In genomic region chr12:27456618-27457017, GRCh38 we compare ENCODE assay signal across 20 cellular contexts. TPM values are rescaled to one million over a fixed set of nuclear protein-coding genes. Genes with fewer than 3 reads are reported as not detected.
DNase-seq lines count a peak whose midpoint lies in the region; ATAC-seq and TF ChIP-seq lines count a peak whose summit lies in the region.
"Had no signal": no experiment of that assay in that cellular context is flagged by ENCODE, and none has a peak within 500 bp of the region (broad histone marks: within the 10 kb centered on the region; RNA-seq: fewer than 3 reads in every experiment).

No MANE protein-coding gene starts in this region.

- no peak for TF ChIP-seq CTCF in GM23338 (conservative IDR thresholded peaks at IDR 0.05; ENCODE audit: low read depth in 2 of 2)
- TF ChIP-seq CTCF in Peyer's patch (IDR thresholded peaks at IDR 0.05) = no peak

- DNase-seq in GM23338 (ENCODE audit: low spot score) = peak; percentile 9
- peak; percentile 52 for DNase-seq in NCI-H146 treated with DMSO at 0.1 percent for 48 hours (lab: John Stamatoyannopoulos, UW; ENCODE audit: unreplicated experiment)
- DNase-seq in kidney tubule cell (ENCODE audit: low spot score) = peak; percentile 23
- no peak for DNase-seq in neuronal stem cell (ENCODE audit: low spot score)
- no peak for DNase-seq in RPMI8226
- DNase-seq in glomerular visceral epithelial cell (ENCODE audit: extremely low spot score) = no peak
- no peak for DNase-seq in Peyer's patch
- DNase-seq: ACHN, GF-D8, NCI-H1417 treated with DMSO at 0.1 percent for 48 hours, NCI-H2029 treated with DMSO at 0.1 percent for 48 hours, NCI-H446 treated with DMSO at 0.1 percent for 48 hours, NCI-H82, PC-3, SJCRH30, SW 1271 had no signal

- no peaks in the 10 kb centered on the region for H3K9me2 ChIP-seq in GM23338 (ENCODE audit: insufficient read depth)

- H3K4me3 Mint-ChIP-seq in GM23338 = no peak overlapping the region

- H3K27ac Mint-ChIP-seq in GM23338 = no peak overlapping the region

- no peak overlapping the region for H3K27ac ChIP-seq in GM23338 (ENCODE audit: low read depth)
- H3K27ac ChIP-seq in neuronal stem cell (replicated peaks; ENCODE audit: low read length) = no peak overlapping the region
- no peak overlapping the region for H3K27ac ChIP-seq in Peyer's patch
- H3K27ac ChIP-seq: C4-2B, KMS-11, SJCRH30 had no signal

- no peak overlapping the region for H4K91ac ChIP-seq in neuronal stem cell (ENCODE audit: low read depth, low read length, poor library complexity)

- H3K4me2 ChIP-seq in GM23338 = no peak overlapping the region
- no peak overlapping the region for H3K4me2 ChIP-seq in neuronal stem cell (ENCODE audit: insufficient read depth, low read length, poor library complexity, severe bottlenecking)
- H3K4me2 ChIP-seq: KMS-11 had no signal

- H2AK5ac ChIP-seq in neuronal stem cell (ENCODE audit: low read depth, low read length) = no peak overlapping the region

- no peak overlapping the region for H2BK15ac ChIP-seq in neuronal stem cell (ENCODE audit: low read length)

- H3K9me3 ChIP-seq in neuronal stem cell (replicated peaks in 1 of 2; ENCODE audit: control insufficient read depth in 2 of 2, insufficient read depth in 1 of 2, low read depth in 1 of 2, low read length in 2 of 2) (peaks cover 0 to 2% of the 10 kb centered on the region in 2 donors), Peyer's patch (no peaks in the 10 kb centered on the region)
- H3K9me3 ChIP-seq: SJCRH30 had no signal

- H3K23ac ChIP-seq in neuronal stem cell (ENCODE audit: low read depth, low read length, poor library complexity) = no peak overlapping the region

- H3K4me1 Mint-ChIP-seq in GM23338 = no peaks in the 10 kb centered on the region

- no peak overlapping the region for H2BK120ac ChIP-seq in neuronal stem cell (ENCODE audit: low read depth, low read length)

- H3K14ac ChIP-seq in neuronal stem cell (ENCODE audit: low read length) = no peak overlapping the region

- H3K18ac ChIP-seq in neuronal stem cell (ENCODE audit: low read length) = no peak overlapping the region

- H2BK12ac ChIP-seq in neuronal stem cell (ENCODE audit: low read length) = no peak overlapping the region

- H4K8ac ChIP-seq in neuronal stem cell (ENCODE audit: low read depth, low read length) = no peak overlapping the region

- H3K79me1 ChIP-seq in neuronal stem cell (ENCODE audit: low read depth, low read length) = no peaks in the 10 kb centered on the region

- peak overlapping the region; percentile 15 for H3K9ac ChIP-seq in neuronal stem cell (ENCODE audit: low read depth, low read length, poor library complexity)
- H3K9ac ChIP-seq: KMS-11 had no signal

- no peak for TF ChIP-seq POLR2A in Peyer's patch (IDR thresholded peaks at IDR 0.05)

- H3K79me2 ChIP-seq in GM23338 (replicated peaks; ENCODE audit: insufficient read depth) = no peaks in the 10 kb centered on the region

- H2AFZ ChIP-seq in GM23338 (no peak overlapping the region), neuronal stem cell (ENCODE audit: low read length) (no peak overlapping the region)

- H3K27me3 ChIP-seq in GM23338 (ENCODE audit: insufficient read depth) (no peaks in the 10 kb centered on the region), neuronal stem cell (ENCODE audit: control insufficient read depth in 3 of 3, insufficient read depth in 3 of 3, low read depth in 1 of 3, low read length in 3 of 3) (no peaks in the 10 kb centered on the region), Peyer's patch (no peaks in the 10 kb centered on the region)

- ATAC-seq in GM23338 (peak; percentile 60), HG03108 (IDR thresholded peaks at IDR 0.05; ENCODE audit: unreplicated experiment) (no peak)
- ATAC-seq: PC-3 had no signal

- no peaks in the 10 kb centered on the region for H3F3A ChIP-seq in GM23338 (replicated peaks; ENCODE audit: low read depth)

- H3K4me3 ChIP-seq in GM23338 (no peak overlapping the region), neuronal stem cell (ENCODE audit: low read length in 2 of 2) (no peak overlapping the region), Peyer's patch (no peak overlapping the region)
- H3K4me3 ChIP-seq: SJCRH30 had no signal

- H3K4ac ChIP-seq in neuronal stem cell (ENCODE audit: low read length) = no peak overlapping the region

- no peaks in the 10 kb centered on the region for H3K4me1 ChIP-seq in GM23338 (ENCODE audit: insufficient read depth)
- H3K4me1 ChIP-seq in neuronal stem cell (ENCODE audit: control insufficient read depth in 2 of 2, insufficient read depth in 1 of 2, low read depth in 1 of 2, low read length in 2 of 2) = peaks cover 0 to 3% of the 10 kb centered on the region in 2 donors
- no peaks in the 10 kb centered on the region for H3K4me1 ChIP-seq in Peyer's patch
- H3K4me1 ChIP-seq: SJCRH30 had no signal

- no peaks in the 10 kb centered on the region for H4K20me1 ChIP-seq in GM23338 (replicated peaks; ENCODE audit: insufficient read depth)

- H3K27me3 Mint-ChIP-seq in GM23338 (ENCODE audit: insufficient read depth, low read depth, poor library complexity) = peaks cover 2% of the 10 kb centered on the region

- H3K36me3 ChIP-seq in GM23338 (ENCODE audit: insufficient read depth) (no peaks in the 10 kb centered on the region), neuronal stem cell (replicated peaks in 1 of 2; ENCODE audit: control insufficient read depth in 2 of 2, insufficient read depth in 2 of 2, low read length in 2 of 2) (no peaks in the 10 kb centered on the region), Peyer's patch (no peaks in the 10 kb centered on the region)
- H3K36me3 ChIP-seq: SJCRH30 had no signal

- no peaks in the 10 kb centered on the region for H3K9me3 Mint-ChIP-seq in GM23338

- no peak overlapping the region for H2BK5ac ChIP-seq in neuronal stem cell (ENCODE audit: low read length)

- H3K36me3 Mint-ChIP-seq in GM23338 (ENCODE audit: low read depth) = no peaks in the 10 kb centered on the region

- WGBS in neuronal stem cell (ENCODE audit: extremely low coverage in 2 of 2, insufficient read length in 2 of 2, insufficient replicate concordance in 1 of 2), 2 donors = no CpG with 5 or more reads among the region's 3 CpGs

TF ChIP-seq in GM23338, 12 proteins besides CTCF, POLR2A, EP300 and RAD21 (continues in another document):
- no peak for TF ChIP-seq EZH2phosphoT487 (IDR thresholded peaks at IDR 0.05; ENCODE audit: unreplicated experiment)
- no peak for TF ChIP-seq JUNB (IDR thresholded peaks at IDR 0.05; ENCODE audit: unreplicated experiment)
- no peak for TF ChIP-seq ZNF114 (CRISPR knock-in tag; IDR thresholded peaks at IDR 0.05)
- TF ChIP-seq ZNF331 (CRISPR knock-in tag; IDR thresholded peaks at IDR 0.05; ENCODE audit: low read depth) = no peak
- TF ChIP-seq, protein P1, sequence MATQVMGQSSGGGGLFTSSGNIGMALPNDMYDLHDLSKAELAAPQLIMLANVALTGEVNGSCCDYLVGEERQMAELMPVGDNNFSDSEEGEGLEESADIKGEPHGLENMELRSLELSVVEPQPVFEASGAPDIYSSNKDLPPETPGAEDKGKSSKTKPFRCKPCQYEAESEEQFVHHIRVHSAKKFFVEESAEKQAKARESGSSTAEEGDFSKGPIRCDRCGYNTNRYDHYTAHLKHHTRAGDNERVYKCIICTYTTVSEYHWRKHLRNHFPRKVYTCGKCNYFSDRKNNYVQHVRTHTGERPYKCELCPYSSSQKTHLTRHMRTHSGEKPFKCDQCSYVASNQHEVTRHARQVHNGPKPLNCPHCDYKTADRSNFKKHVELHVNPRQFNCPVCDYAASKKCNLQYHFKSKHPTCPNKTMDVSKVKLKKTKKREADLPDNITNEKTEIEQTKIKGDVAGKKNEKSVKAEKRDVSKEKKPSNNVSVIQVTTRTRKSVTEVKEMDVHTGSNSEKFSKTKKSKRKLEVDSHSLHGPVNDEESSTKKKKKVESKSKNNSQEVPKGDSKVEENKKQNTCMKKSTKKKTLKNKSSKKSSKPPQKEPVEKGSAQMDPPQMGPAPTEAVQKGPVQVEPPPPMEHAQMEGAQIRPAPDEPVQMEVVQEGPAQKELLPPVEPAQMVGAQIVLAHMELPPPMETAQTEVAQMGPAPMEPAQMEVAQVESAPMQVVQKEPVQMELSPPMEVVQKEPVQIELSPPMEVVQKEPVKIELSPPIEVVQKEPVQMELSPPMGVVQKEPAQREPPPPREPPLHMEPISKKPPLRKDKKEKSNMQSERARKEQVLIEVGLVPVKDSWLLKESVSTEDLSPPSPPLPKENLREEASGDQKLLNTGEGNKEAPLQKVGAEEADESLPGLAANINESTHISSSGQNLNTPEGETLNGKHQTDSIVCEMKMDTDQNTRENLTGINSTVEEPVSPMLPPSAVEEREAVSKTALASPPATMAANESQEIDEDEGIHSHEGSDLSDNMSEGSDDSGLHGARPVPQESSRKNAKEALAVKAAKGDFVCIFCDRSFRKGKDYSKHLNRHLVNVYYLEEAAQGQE (IDR thresholded peaks at IDR 0.05; ENCODE audit: unreplicated experiment) = no peak

RNA-seq across cellular contexts. Expression of gene SMCO2, which starts 10.1 kb away (rescaled TPM):
- total RNA-seq in GM23338 (2014; rRNA removed; shearing (Covaris generic)) = not detected in 2 replicates
- 0.24 and 0.86 TPM in 2 replicates for polyA plus RNA-seq in GM23338 (2016; fragmentation: Nextera tagmentation; extraction: Ambion mirVana)
- polyA plus RNA-seq in neuronal stem cell (2013, experiment 1 of 2) = 0.14 TPM
- polyA plus RNA-seq in neuronal stem cell (2013, experiment 2 of 2) = 0.15 TPM
- not detected for total RNA-seq in Peyer's patch
- total RNA-seq: H4, SJCRH30 had no signal

Comparison
In these comparisons a context has a peak if more than half of its experiments do, and no peak if none do; other contexts are left out.
1. DNase-seq: peak in GM23338 (single experiment), NCI-H146 treated with DMSO at 0.1 percent for 48 hours (single experiment) and kidney tubule cell (single experiment); none in neuronal stem cell (single experiment), RPMI8226 (single experiment), glomerular visceral epithelial cell (single experiment) and Peyer's patch (0 of 3).